Comparison of ENCODE assay signal across 10 cellular contexts in genomic region chr3:56753206-56753605, GRCh38. TPM values are rescaled to one million over a fixed set of nuclear protein-coding genes. Genes with fewer than 3 reads are reported as not detected.
DNase-seq lines count a peak whose midpoint lies in the region; ATAC-seq and TF ChIP-seq lines count a peak whose summit lies in the region.
"Had no signal": no experiment of that assay in that cellular context is flagged by ENCODE, and none has a peak within 500 bp of the region (broad histone marks: within the 10 kb centered on the region; RNA-seq: fewer than 3 reads in every experiment).

No MANE protein-coding gene starts in this region.

- H3K27me3 Mint-ChIP-seq in activated T-cell treated with anti-CD3 and anti-CD28 coated beads, Interleukin-2, amount 50 U/mL, for 24 hours = no peaks in the 10 kb centered on the region
- H3K27me3 Mint-ChIP-seq in activated T-helper 2 cell treated with anti-CD3 and anti-CD28 coated beads, Interferon-gamma antibody, Interleukin-2, Interleukin-4, amounts not matched to agents 10 μg/mL and 5 μg/mL and 100 μg/mL, durations not matched to agents 14 hours and 24 hours and 36 hours (ENCODE audit: low read depth) = no peaks in the 10 kb centered on the region
- H3K27me3 Mint-ChIP-seq in stimulated activated naive CD8-positive, alpha-beta T cell treated with anti-CD3 and anti-CD28 coated beads, Interleukin-15, amount 100 ng/mL, for 72 hours = no peaks in the 10 kb centered on the region

- peaks cover 83% of the 10 kb centered on the region for H3K36me3 Mint-ChIP-seq in activated T-cell treated with anti-CD3 and anti-CD28 coated beads, Interleukin-2, amount 50 U/mL, for 24 hours (ENCODE audit: low read depth)
- H3K36me3 Mint-ChIP-seq in activated T-helper 2 cell treated with anti-CD3 and anti-CD28 coated beads, Interferon-gamma antibody, Interleukin-2, Interleukin-4, amounts not matched to agents 10 μg/mL and 5 μg/mL and 100 μg/mL, durations not matched to agents 14 hours and 24 hours and 36 hours (ENCODE audit: low read depth) = peaks cover 78% of the 10 kb centered on the region

- no peak overlapping the region for H3K27ac ChIP-seq in ovary
- H3K27ac ChIP-seq: C4-2B, SJSA1 had no signal

- intact Hi-C loops in activated T-helper 2 cell treated with anti-CD3 and anti-CD28 coated beads, Interferon-gamma antibody, Interleukin-2, Interleukin-4, amounts not matched to agents 10 μg/mL and 5 μg/mL and 100 μg/mL, durations not matched to agents 14 hours and 24 hours and 36 hours (cut with micrococcal nuclease) = loop anchor here (1.0 kb wide), 2 partner anchors 28 to 46 kb away; no protein-coding TSS in a partner anchor
- intact Hi-C loops in ovary (cut with DNase I) = no loop called here

- peak; percentile 70 for ATAC-seq in HG03095 (IDR thresholded peaks at IDR 0.05; ENCODE audit: unreplicated experiment)
- ATAC-seq in stimulated activated naive CD8-positive, alpha-beta T cell treated with anti-CD3 and anti-CD28 coated beads, Interleukin-15, amount 100 ng/mL, for 72 hours = peak; percentile 100

- no peaks in the 10 kb centered on the region for H3K27me3 ChIP-seq in ovary
- H3K27me3 ChIP-seq: SJSA1 had no signal

- TF ChIP-seq POLR2A in ovary (IDR thresholded peaks at IDR 0.05) = no peak

- no peaks in the 10 kb centered on the region for H3K9me3 ChIP-seq in ovary
- H3K9me3 ChIP-seq: SJSA1 had no signal

- TF ChIP-seq CTCF in ovary (IDR thresholded peaks at IDR 0.05) = no peak

- DNase-seq in activated T-cell treated with anti-CD3 and anti-CD28 coated beads, Interleukin-2, amount 50 U/mL, for 24 hours = no peak
- DNase-seq in activated T-cell treated with anti-CD3 and anti-CD28 coated beads, Interleukin-2, amount 50 U/mL, for 1 hour = no peak
- DNase-seq in activated T-helper 2 cell treated with anti-CD3 and anti-CD28 coated beads, Interferon-gamma antibody, Interleukin-2, Interleukin-4, amounts not matched to agents 10 μg/mL and 5 μg/mL and 100 μg/mL, durations not matched to agents 14 hours and 24 hours and 36 hours (ENCODE audit: low spot score) = peak; percentile 29
- DNase-seq in stimulated activated naive CD8-positive, alpha-beta T cell treated with anti-CD3 and anti-CD28 coated beads, Interleukin-15, amount 100 ng/mL, for 72 hours = peak; percentile 64 to 72
- DNase-seq in ovary (no peak), NCI-H446 (lab: John Stamatoyannopoulos, UW) (no peak), T-helper 9 cell (no peak)

- H3K27ac Mint-ChIP-seq in activated T-cell treated with anti-CD3 and anti-CD28 coated beads, Interleukin-2, amount 50 U/mL, for 24 hours = peak overlapping the region; percentile 56
- peak overlapping the region; percentile 40 for H3K27ac Mint-ChIP-seq in activated T-helper 2 cell treated with anti-CD3 and anti-CD28 coated beads, Interferon-gamma antibody, Interleukin-2, Interleukin-4, amounts not matched to agents 10 μg/mL and 5 μg/mL and 100 μg/mL, durations not matched to agents 14 hours and 24 hours and 36 hours
- peak overlapping the region; percentile 59 for H3K27ac Mint-ChIP-seq in stimulated activated naive CD8-positive, alpha-beta T cell treated with anti-CD3 and anti-CD28 coated beads, Interleukin-15, amount 100 ng/mL, for 72 hours

- peaks cover 77% of the 10 kb centered on the region for H3K4me1 Mint-ChIP-seq in activated T-cell treated with anti-CD3 and anti-CD28 coated beads, Interleukin-2, amount 50 U/mL, for 24 hours (ENCODE audit: low read depth)
- peaks cover 57% of the 10 kb centered on the region for H3K4me1 Mint-ChIP-seq in activated T-helper 2 cell treated with anti-CD3 and anti-CD28 coated beads, Interferon-gamma antibody, Interleukin-2, Interleukin-4, amounts not matched to agents 10 μg/mL and 5 μg/mL and 100 μg/mL, durations not matched to agents 14 hours and 24 hours and 36 hours (ENCODE audit: low read depth)
- H3K4me1 Mint-ChIP-seq in stimulated activated naive CD8-positive, alpha-beta T cell treated with anti-CD3 and anti-CD28 coated beads, Interleukin-15, amount 100 ng/mL, for 72 hours = peaks cover 83% of the 10 kb centered on the region

- H3K4me1 ChIP-seq in ovary (ENCODE audit: insufficient read depth) = peaks cover 13% of the 10 kb centered on the region
- H3K4me1 ChIP-seq: SJSA1 had no signal

- 64 to 94% (median 79%) methylated on average over 3 of the region's 3 CpGs for WGBS in ovary, 3 donors

- H3K4me3 ChIP-seq in ovary = no peak overlapping the region
- H3K4me3 ChIP-seq: SJSA1 had no signal

- no peaks in the 10 kb centered on the region for H3K9me3 Mint-ChIP-seq in activated T-cell treated with anti-CD3 and anti-CD28 coated beads, Interleukin-2, amount 50 U/mL, for 24 hours
- peaks cover 16% of the 10 kb centered on the region for H3K9me3 Mint-ChIP-seq in activated T-helper 2 cell treated with anti-CD3 and anti-CD28 coated beads, Interferon-gamma antibody, Interleukin-2, Interleukin-4, amounts not matched to agents 10 μg/mL and 5 μg/mL and 100 μg/mL, durations not matched to agents 14 hours and 24 hours and 36 hours
- H3K9me3 Mint-ChIP-seq in stimulated activated naive CD8-positive, alpha-beta T cell treated with anti-CD3 and anti-CD28 coated beads, Interleukin-15, amount 100 ng/mL, for 72 hours = no peaks in the 10 kb centered on the region

- no peaks in the 10 kb centered on the region for H3K36me3 ChIP-seq in ovary
- H3K36me3 ChIP-seq: SJSA1 had no signal

- H3K4me3 Mint-ChIP-seq in activated T-cell treated with anti-CD3 and anti-CD28 coated beads, Interleukin-2, amount 50 U/mL, for 24 hours = peak overlapping the region; percentile 77
- no peak overlapping the region for H3K4me3 Mint-ChIP-seq in activated T-helper 2 cell treated with anti-CD3 and anti-CD28 coated beads, Interferon-gamma antibody, Interleukin-2, Interleukin-4, amounts not matched to agents 10 μg/mL and 5 μg/mL and 100 μg/mL, durations not matched to agents 14 hours and 24 hours and 36 hours (ENCODE audit: low read depth)
- H3K4me3 Mint-ChIP-seq in stimulated activated naive CD8-positive, alpha-beta T cell treated with anti-CD3 and anti-CD28 coated beads, Interleukin-15, amount 100 ng/mL, for 72 hours = peak overlapping the region; percentile 67 to 87

- no peak for TF ChIP-seq EP300 in ovary (IDR thresholded peaks at IDR 0.05)

RNA-seq across cellular contexts. Expression of gene ARHGEF3, which starts 48.5 kb away (rescaled TPM):
- 38.3 and 38.6 TPM in 2 replicates for total RNA-seq in activated T-helper 2 cell treated with anti-CD3 and anti-CD28 coated beads, Interferon-gamma antibody, Interleukin-2, Interleukin-4, amounts not matched to agents 10 μg/mL and 5 μg/mL and 100 μg/mL, durations not matched to agents 14 hours and 24 hours and 36 hours
- 10 to 100 TPM; 23.5 to 48.1 (median 39.5) TPM for total RNA-seq in ovary
- polyA plus RNA-seq in ovary = 10 to 100 TPM; 23.9 to 48.2 TPM

Comparison
In these comparisons a context has a peak if more than half of its experiments do, and no peak if none do; other contexts are left out.
1. DNase-seq: peak in activated T-helper 2 cell treated with anti-CD3 and anti-CD28 coated beads, Interferon-gamma antibody, Interleukin-2, Interleukin-4, amounts not matched to agents 10 μg/mL and 5 μg/mL and 100 μg/mL, durations not matched to agents 14 hours and 24 hours and 36 hours (single experiment) and stimulated activated naive CD8-positive, alpha-beta T cell treated with anti-CD3 and anti-CD28 coated beads, Interleukin-15, amount 100 ng/mL, for 72 hours (2 of 2); none in activated T-cell treated with anti-CD3 and anti-CD28 coated beads, Interleukin-2, amount 50 U/mL, for 24 hours (single experiment), activated T-cell treated with anti-CD3 and anti-CD28 coated beads, Interleukin-2, amount 50 U/mL, for 1 hour (single experiment), ovary (0 of 5), NCI-H446 (0 of 2) and T-helper 9 cell (single experiment).
2. Peak in every context shown above with its lines, with median percentiles within 50 percentile points of each other: H3K27ac Mint-ChIP-seq.